Comparison of ENCODE assay signal across 1 cellular context in genomic region chr2:46970334-46971288, GRCh38.
TF ChIP-seq lines count a peak whose summit lies in the region.

No MANE protein-coding gene starts in this region.

TF ChIP-seq in HepG2, 621 proteins besides CTCF, POLR2A, EP300 and RAD21 (continued from another document and continues in another):
- TF ChIP-seq ZNF687 (CRISPR knock-in tag; IDR thresholded peaks at IDR 0.05) (peak; percentile 92), CBX1 (IDR thresholded peaks at IDR 0.05; ENCODE audit: low read depth) (peak; percentile 68), MBD4 (IDR thresholded peaks at IDR 0.05; ENCODE audit: borderline replicate concordance, low read length) (no peak), KLF11 (CRISPR knock-in tag; IDR thresholded peaks at IDR 0.05) (no peak), HOXD1 (CRISPR knock-in tag; IDR thresholded peaks at IDR 0.05) (no peak), GABPA (IDR thresholded peaks at IDR 0.05; ENCODE audit: low read depth, low read length) (no peak), GABPA (CRISPR knock-in tag; IDR thresholded peaks at IDR 0.05; ENCODE audit: low read depth) (0 out of 2 replicates have a peak, but pooled peaks have one; percentile 40), POLR2G (IDR thresholded peaks at IDR 0.05; ENCODE audit: low read depth, low read length) (peak; percentile 56; the same call in 1 of the 2 replicates), ZMYM2 (CRISPR knock-in tag; IDR thresholded peaks at IDR 0.05) (peak; percentile 95), ZC3H13 (CRISPR knock-in tag; IDR thresholded peaks at IDR 0.05) (no peak), ZNF343 (CRISPR knock-in tag; IDR thresholded peaks at IDR 0.05) (0 out of 2 replicates have a peak, but pooled peaks have one; percentile 55), MXI1 (IDR thresholded peaks at IDR 0.05; ENCODE audit: borderline replicate concordance, low read depth, low read length) (no peak), ZFP90 (CRISPR knock-in tag; IDR thresholded peaks at IDR 0.05; ENCODE audit: borderline replicate concordance) (no peak), ZNF766 (CRISPR knock-in tag; IDR thresholded peaks at IDR 0.05; ENCODE audit: borderline replicate concordance) (no peak), ZNF552 (CRISPR knock-in tag; IDR thresholded peaks at IDR 0.05; ENCODE audit: borderline replicate concordance) (no peak), CHD4 (IDR thresholded peaks at IDR 0.05; ENCODE audit: borderline replicate concordance, low read length) (no peak), ZNF605 (CRISPR knock-in tag; IDR thresholded peaks at IDR 0.05) (peak; percentile 94), ZNF225 (CRISPR knock-in tag; IDR thresholded peaks at IDR 0.05) (0 out of 2 replicates have a peak, but pooled peaks have one; percentile 82), MIER3 (CRISPR knock-in tag; IDR thresholded peaks at IDR 0.05; ENCODE audit: borderline replicate concordance) (peak; percentile 82; the same call in 1 of the 2 replicates), DNMT3B (CRISPR knock-in tag; conservative IDR thresholded peaks at IDR 0.05) (no peak; the same call in 1 of the 2 replicates), HOXA7 (CRISPR knock-in tag; IDR thresholded peaks at IDR 0.05) (no peak), PATZ1 (CRISPR knock-in tag; IDR thresholded peaks at IDR 0.05) (peak; percentile 45; the same call in 1 of the 2 replicates), MTA3 (CRISPR knock-in tag; IDR thresholded peaks at IDR 0.05) (no peak), SRSF9 (IDR thresholded peaks at IDR 0.05; ENCODE audit: borderline replicate concordance, insufficient read depth, low read depth, low read length, poor library complexity, severe bottlenecking) (no peak), CEBPB (IDR thresholded peaks at IDR 0.05; ENCODE audit: borderline replicate concordance, low read depth, low read length) (peak; percentile 82; the same call in 1 of the 2 replicates), ZNF7 (CRISPR knock-in tag; IDR thresholded peaks at IDR 0.05) (no peak), HNRNPUL1 (IDR thresholded peaks at IDR 0.05; ENCODE audit: low read depth, low read length) (no peak), SMAD1 (CRISPR knock-in tag; IDR thresholded peaks at IDR 0.05; ENCODE audit: borderline replicate concordance, low read depth) (no peak), LBX2 (CRISPR knock-in tag; IDR thresholded peaks at IDR 0.05; ENCODE audit: borderline replicate concordance) (0 out of 2 replicates have a peak, but pooled peaks have one; percentile 35), ZNF780A (CRISPR knock-in tag; IDR thresholded peaks at IDR 0.05) (no peak), ZSCAN5A (CRISPR knock-in tag; IDR thresholded peaks at IDR 0.05; ENCODE audit: borderline replicate concordance) (no peak), ZNF772 (CRISPR knock-in tag; IDR thresholded peaks at IDR 0.05) (no peak), RAD51 (IDR thresholded peaks at IDR 0.05; ENCODE audit: borderline replicate concordance) (no peak), MYC (CRISPR knock-in tag; IDR thresholded peaks at IDR 0.05; ENCODE audit: borderline replicate concordance) (peak; percentile 33; the same call in 1 of the 2 replicates), KDM2A (CRISPR knock-in tag; IDR thresholded peaks at IDR 0.05; ENCODE audit: borderline replicate concordance, low read depth) (no peak), SMAD9 (CRISPR knock-in tag; IDR thresholded peaks at IDR 0.05) (no peak), ZNF790 (CRISPR knock-in tag; IDR thresholded peaks at IDR 0.05; ENCODE audit: borderline replicate concordance) (0 out of 2 replicates have a peak, but pooled peaks have one; percentile 27), TCF12 (IDR thresholded peaks at IDR 0.05) (no peak), TCF12 (CRISPR knock-in tag; IDR thresholded peaks at IDR 0.05) (no peak), ZNF749 (CRISPR knock-in tag; IDR thresholded peaks at IDR 0.05; ENCODE audit: borderline replicate concordance) (0 out of 2 replicates have a peak, but pooled peaks have one; percentile 49), ZNF784 (CRISPR knock-in tag; IDR thresholded peaks at IDR 0.05; ENCODE audit: borderline replicate concordance) (no peak), SAP130 (CRISPR knock-in tag; IDR thresholded peaks at IDR 0.05; ENCODE audit: low read depth) (peak; percentile 88), ZNF10 (CRISPR knock-in tag; IDR thresholded peaks at IDR 0.05; ENCODE audit: borderline replicate concordance, low read depth) (no peak), NR2F1 (CRISPR knock-in tag; IDR thresholded peaks at IDR 0.05) (peak; percentile 78 to 80), ZMYM3 (CRISPR knock-in tag; IDR thresholded peaks at IDR 0.05) (peak; percentile 89), ELK4 (CRISPR knock-in tag; IDR thresholded peaks at IDR 0.05; ENCODE audit: borderline replicate concordance) (no peak), ZNF761 (CRISPR knock-in tag; conservative IDR thresholded peaks at IDR 0.05) (no peak; the same call in 1 of the 2 replicates), ZNF503 (CRISPR knock-in tag; IDR thresholded peaks at IDR 0.05) (no peak), TGIF2 (CRISPR knock-in tag; IDR thresholded peaks at IDR 0.05) (no peak), ZNF484 (CRISPR knock-in tag; IDR thresholded peaks at IDR 0.05; ENCODE audit: borderline replicate concordance, low read depth) (no peak), ZNF737 (CRISPR knock-in tag; IDR thresholded peaks at IDR 0.05; ENCODE audit: borderline replicate concordance) (no peak), KDM5A (IDR thresholded peaks at IDR 0.05; ENCODE audit: borderline replicate concordance, low read length) (peak; percentile 38; the same call in 1 of the 2 replicates), ZNF556 (CRISPR knock-in tag; IDR thresholded peaks at IDR 0.05; ENCODE audit: borderline replicate concordance) (no peak; the same call in 1 of the 2 replicates), PCBP2 (optimal IDR thresholded peaks at IDR 0.05; ENCODE audit: low read depth, low read length, poor library complexity, severe bottlenecking) (no peak), U2AF2 (IDR thresholded peaks at IDR 0.05; ENCODE audit: low read depth, low read length) (no peak), SUZ12 (IDR thresholded peaks at IDR 0.05; ENCODE audit: low read depth, low read length) (no peak), HOXA5 (CRISPR knock-in tag; IDR thresholded peaks at IDR 0.05) (0 out of 2 replicates have a peak, but pooled peaks have one; percentile 5), ZFX (CRISPR knock-in tag; IDR thresholded peaks at IDR 0.05; ENCODE audit: low read depth) (peak; percentile 65), ZBTB21 (CRISPR knock-in tag; IDR thresholded peaks at IDR 0.05) (no peak), IKZF4 (CRISPR knock-in tag; IDR thresholded peaks at IDR 0.05; ENCODE audit: borderline replicate concordance, low read depth, not compliant biosample characterization) (no peak), RARA (CRISPR knock-in tag; IDR thresholded peaks at IDR 0.05) (peak; percentile 92), ZNF878 (CRISPR knock-in tag; IDR thresholded peaks at IDR 0.05) (peak; percentile 34; the same call in 1 of the 2 replicates), HMG20B (CRISPR knock-in tag; conservative IDR thresholded peaks at IDR 0.05) (no peak), MTF2 (CRISPR knock-in tag; IDR thresholded peaks at IDR 0.05; ENCODE audit: borderline replicate concordance) (0 out of 2 replicates have a peak, but pooled peaks have one; percentile 32), ZNF788 (CRISPR knock-in tag; IDR thresholded peaks at IDR 0.05; ENCODE audit: borderline replicate concordance) (0 out of 2 replicates have a peak, but pooled peaks have one; percentile 18)
